In the genomic region with DNA sequence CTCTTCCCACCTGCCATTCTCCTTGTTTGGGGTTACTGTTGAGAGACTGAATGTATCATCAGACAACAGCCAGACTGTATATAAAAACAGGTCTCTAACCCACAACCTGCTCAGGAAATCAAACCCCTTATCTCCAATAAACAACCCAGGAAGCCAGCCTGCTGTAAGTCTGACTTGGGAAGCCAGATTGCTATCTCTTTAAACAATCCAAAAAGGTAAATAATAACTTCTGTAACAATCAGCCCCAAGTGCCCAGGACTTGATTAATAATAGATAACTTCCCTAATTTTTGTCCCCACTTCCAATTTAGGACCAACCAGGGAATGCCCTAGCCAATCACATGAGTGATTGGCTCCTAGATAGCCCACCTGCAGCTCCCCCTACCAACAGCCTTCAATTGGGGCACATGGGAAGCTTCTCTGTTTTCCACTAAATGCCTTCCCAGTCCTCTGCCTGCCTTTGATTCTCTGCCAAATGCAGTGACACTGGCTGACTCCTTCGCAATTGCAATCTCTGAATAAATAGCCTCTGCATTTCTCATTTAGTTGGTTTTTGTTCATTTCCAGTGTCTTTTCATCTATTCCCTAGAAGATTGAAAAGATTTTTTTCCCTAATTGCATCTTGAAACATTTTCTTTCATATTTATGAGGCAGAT, we compare ENCODE assay signal across 18 cellular contexts.
"Had no signal": no experiment of that assay in that cellular context is flagged by ENCODE, and none has a peak within 500 bp of the region (broad histone marks: within the 10 kb centered on the region; RNA-seq: fewer than 3 reads in every experiment).

No MANE protein-coding gene starts in this region.

- ATAC-seq: activated CD8-positive, alpha-beta T cell treated with anti-CD3 and anti-CD28 coated beads, Interleukin-2, amount 10 ng/mL, durations not matched to agents 7 days and 5 days; gastrocnemius medialis; left lobe of liver had no signal

- H3K27me3 Mint-ChIP-seq: activated T-cell treated with anti-CD3 and anti-CD28 coated beads, Interleukin-2, amount 50 U/mL, for 24 hours; stimulated activated naive CD8-positive, alpha-beta T cell treated with anti-CD3 and anti-CD28 coated beads, Interleukin-15, Interleukin-2, amounts not matched to agents 100 ng/mL and 50 ng/mL, for 24 hours had no signal

- H3K27ac ChIP-seq: gastrocnemius medialis, prostate gland, right atrium auricular region, skin epidermis, vagina had no signal

- H3K27ac Mint-ChIP-seq: activated CD8-positive, alpha-beta T cell treated with anti-CD3 and anti-CD28 coated beads, Interleukin-2, amount 10 ng/mL, durations not matched to agents 7 days and 5 days; activated T-cell treated with anti-CD3 and anti-CD28 coated beads, Interleukin-2, amount 50 U/mL, for 24 hours; stimulated activated naive CD8-positive, alpha-beta T cell treated with anti-CD3 and anti-CD28 coated beads, Interleukin-15, Interleukin-2, amounts not matched to agents 100 ng/mL and 50 ng/mL, for 24 hours had no signal

- FAIRE-seq: astrocyte, bronchial epithelial cell, kidney had no signal

- DNase-seq: activated CD4-positive, alpha-beta T cell treated with anti-CD3 and anti-CD28 coated beads for 48 hours; activated CD8-positive, alpha-beta T cell treated with anti-CD3 and anti-CD28 coated beads, Interleukin-2, amount 10 ng/mL, durations not matched to agents 7 days and 5 days; activated effector memory CD4-positive, alpha-beta T cell treated with Interleukin-2 at 50 U/mL for 16 hours; activated naive CD4-positive, alpha-beta T cell treated with anti-CD3 and anti-CD28 coated beads, Interleukin-2, amount 50 U/mL, for 16 hours; activated T-cell treated with anti-CD3 and anti-CD28 coated beads, Interleukin-2, amount 50 U/mL, for 24 hours; effector CD4-positive, alpha-beta T cell; gastrocnemius medialis; kidney; occipital lobe; trophoblast cell had no signal

- H3K4me3 Mint-ChIP-seq: activated CD8-positive, alpha-beta T cell treated with anti-CD3 and anti-CD28 coated beads, Interleukin-2, amount 10 ng/mL, durations not matched to agents 7 days and 5 days; activated T-cell treated with anti-CD3 and anti-CD28 coated beads, Interleukin-2, amount 50 U/mL, for 24 hours; stimulated activated naive CD8-positive, alpha-beta T cell treated with anti-CD3 and anti-CD28 coated beads, Interleukin-15, Interleukin-2, amounts not matched to agents 100 ng/mL and 50 ng/mL, for 24 hours had no signal
